ENCODE assay signal across 9 cellular contexts in genomic region chr6:97394160-97394748, GRCh38.
DNase-seq lines count a peak whose midpoint lies in the region; ATAC-seq and TF ChIP-seq lines count a peak whose summit lies in the region.
"Had no signal": no experiment of that assay in that cellular context is flagged by ENCODE, and none has a peak within 500 bp of the region (broad histone marks: within the 10 kb centered on the region; RNA-seq: fewer than 3 reads in every experiment).

No MANE protein-coding gene starts in this region.

- H3K4ac ChIP-seq in mesendoderm (ENCODE audit: low read depth, low read length): no peak overlapping the region

- no peak overlapping the region for H2BK5ac ChIP-seq in mesendoderm (ENCODE audit: low read length)

- POLR2A ChIA-PET in CD4-positive, alpha-beta T cell (lab: Charles Lee): no interaction called here

- TF ChIP-seq CTCF in CD4-positive, alpha-beta T cell (IDR thresholded peaks at IDR 0.05): peak; percentile 96
- TF ChIP-seq CTCF in WERI-Rb-1 (IDR thresholded peaks at IDR 0.05; ENCODE audit: low read depth, low read length) (peak; percentile 70), thyroid gland (IDR thresholded peaks at IDR 0.05) (peak; percentile 52 to 88 (median 82))

- H2BK15ac ChIP-seq in mesendoderm (replicated peaks; ENCODE audit: low read depth): no peak overlapping the region

- DNase-seq in CD4-positive, alpha-beta T cell: peak in 8 of 10 experiments; percentile 3 to 43 (median 9)
- peak; percentile 3 for DNase-seq in NCI-H2107 (lab: John Stamatoyannopoulos, UW)
- peak; percentile 59 for DNase-seq in WERI-Rb-1
- peak; percentile 12 for DNase-seq in effector CD8-positive, alpha-beta T cell (lab: John Stamatoyannopoulos, UW)
- DNase-seq in mesendoderm: peak; percentile 68
- peak; percentile 17 to 24 for DNase-seq in thyroid gland
- DNase-seq: activated naive CD8-positive, alpha-beta T cell treated with anti-CD3 and anti-CD28 coated beads, Interleukin-2, amount 10 ng/mL, durations not matched to agents 7 days and 5 days had no signal

- intact Hi-C loops in CD4-positive, alpha-beta T cell (cut with DNase I, micrococcal nuclease): loop anchor here (1.0 to 5.0 kb wide), 5 partner anchors 207 to 767 kb away; no protein-coding TSS in a partner anchor
- intact Hi-C loops in thyroid gland (cut with DNase I): loop anchor here (5.0 kb wide), 1 partner anchor 207 kb away; no protein-coding TSS in a partner anchor

- H3K4me1 Mint-ChIP-seq in CD4-positive, alpha-beta T cell (ENCODE audit: low read depth): no peaks in the 10 kb centered on the region
- H3K4me1 Mint-ChIP-seq: activated naive CD8-positive, alpha-beta T cell treated with anti-CD3 and anti-CD28 coated beads, Interleukin-2, amount 10 ng/mL, durations not matched to agents 7 days and 5 days had no signal

- H3K27me3 Mint-ChIP-seq in CD4-positive, alpha-beta T cell: peaks cover 21% of the 10 kb centered on the region

- WGBS in mesendoderm (ENCODE audit: extremely low coverage, insufficient coverage, low lambda C conversion rate): no CpG with 5 or more reads among the region's 1 CpG
- 0% methylated on average over 1 of the region's 1 CpG for WGBS in thyroid gland, 2 donors

- CTCF ChIA-PET in CD4-positive, alpha-beta T cell (lab: Charles Lee): interaction anchor here (1.4 kb wide), 1 partner anchor 11 kb away, joined by 3 read pairs; no protein-coding TSS in a partner anchor

- H3K9me3 Mint-ChIP-seq in CD4-positive, alpha-beta T cell: no peaks in the 10 kb centered on the region
- H3K9me3 Mint-ChIP-seq: activated naive CD8-positive, alpha-beta T cell treated with anti-CD3 and anti-CD28 coated beads, Interleukin-2, amount 10 ng/mL, durations not matched to agents 7 days and 5 days had no signal

- no peak overlapping the region for H3K4me2 ChIP-seq in mesendoderm (ENCODE audit: low read length)

- no peaks in the 10 kb centered on the region for H3K79me1 ChIP-seq in mesendoderm (ENCODE audit: low read length)

- no peak overlapping the region for H3K56ac ChIP-seq in mesendoderm (ENCODE audit: low read length)

- H3K23ac ChIP-seq in mesendoderm (ENCODE audit: low read length): no peak overlapping the region

- no peak overlapping the region for H3K18ac ChIP-seq in mesendoderm (ENCODE audit: low read length)

- H2BK120ac ChIP-seq in mesendoderm (ENCODE audit: low read depth, low read length): no peak overlapping the region

- H4K8ac ChIP-seq in mesendoderm (ENCODE audit: low read depth, low read length): no peak overlapping the region

- H2AK5ac ChIP-seq in mesendoderm (ENCODE audit: low read length): no peak overlapping the region

- TF ChIP-seq POLR2A in thyroid gland (IDR thresholded peaks at IDR 0.05): no peak

- H3K79me2 ChIP-seq in mesendoderm (ENCODE audit: control insufficient read depth, insufficient read depth, low read length): no peaks in the 10 kb centered on the region

- no peak overlapping the region for H3K4me3 Mint-ChIP-seq in CD4-positive, alpha-beta T cell
- H3K4me3 Mint-ChIP-seq: activated naive CD8-positive, alpha-beta T cell treated with anti-CD3 and anti-CD28 coated beads, Interleukin-2, amount 10 ng/mL, durations not matched to agents 7 days and 5 days had no signal

- H3K4me3 ChIP-seq in WERI-Rb-1 (ENCODE audit: low read depth, low read length): no peak overlapping the region
- H3K4me3 ChIP-seq in mesendoderm (ENCODE audit: low read length): no peak overlapping the region
- no peak overlapping the region for H3K4me3 ChIP-seq in thyroid gland (replicated peaks in 1 of 3)

- no peak overlapping the region for H3K27ac Mint-ChIP-seq in CD4-positive, alpha-beta T cell
- H3K27ac Mint-ChIP-seq: activated naive CD8-positive, alpha-beta T cell treated with anti-CD3 and anti-CD28 coated beads, Interleukin-2, amount 10 ng/mL, durations not matched to agents 7 days and 5 days had no signal

- H4K5ac ChIP-seq in mesendoderm (ENCODE audit: low read length): no peak overlapping the region

- peaks cover 4% of the 10 kb centered on the region for H3K27me3 ChIP-seq in CD4-positive, alpha-beta T cell (ENCODE audit: control insufficient read depth, insufficient read depth, low read length)
- no peaks in the 10 kb centered on the region for H3K27me3 ChIP-seq in WERI-Rb-1 (ENCODE audit: insufficient read depth, low read depth, severe bottlenecking)
- no peaks in the 10 kb centered on the region for H3K27me3 ChIP-seq in mesendoderm (ENCODE audit: insufficient read depth, low read length, poor library complexity)
- no peaks in the 10 kb centered on the region for H3K27me3 ChIP-seq in thyroid gland

- no peaks in the 10 kb centered on the region for H3K9me3 ChIP-seq in CD4-positive, alpha-beta T cell (ENCODE audit: control insufficient read depth, low read length)
- H3K9me3 ChIP-seq in WERI-Rb-1 (ENCODE audit: severe bottlenecking): no peaks in the 10 kb centered on the region
- H3K9me3 ChIP-seq in thyroid gland: no peaks in the 10 kb centered on the region

- H3K36me3 ChIP-seq in WERI-Rb-1: no peaks in the 10 kb centered on the region
- no peaks in the 10 kb centered on the region for H3K36me3 ChIP-seq in mesendoderm (ENCODE audit: control insufficient read depth, insufficient read depth, low read length)
- no peaks in the 10 kb centered on the region for H3K36me3 ChIP-seq in thyroid gland

- H3K27ac ChIP-seq in CD4-positive, alpha-beta T cell (ENCODE audit: low read depth, low read length): no peak overlapping the region
- H3K27ac ChIP-seq in WERI-Rb-1: no peak overlapping the region
- no peak overlapping the region for H3K27ac ChIP-seq in mesendoderm (ENCODE audit: low read depth, low read length)
- no peak overlapping the region for H3K27ac ChIP-seq in thyroid gland

- no peak overlapping the region for H3K9ac ChIP-seq in mesendoderm (ENCODE audit: low read length)

- no peaks in the 10 kb centered on the region for H3K36me3 Mint-ChIP-seq in CD4-positive, alpha-beta T cell (ENCODE audit: low read depth)
- H3K36me3 Mint-ChIP-seq: activated naive CD8-positive, alpha-beta T cell treated with anti-CD3 and anti-CD28 coated beads, Interleukin-2, amount 10 ng/mL, durations not matched to agents 7 days and 5 days had no signal

- peak; percentile 76 for ATAC-seq in CD4-positive, alpha-beta T cell (ENCODE audit: poor library complexity)
- peak; percentile 95 for ATAC-seq in GM18861 (IDR thresholded peaks at IDR 0.05; ENCODE audit: unreplicated experiment)
- peak; percentile 89 for ATAC-seq in HG03045 (IDR thresholded peaks at IDR 0.05; ENCODE audit: unreplicated experiment)

- no peaks in the 10 kb centered on the region for H3K4me1 ChIP-seq in mesendoderm (ENCODE audit: control insufficient read depth, low read depth, low read length)
- no peaks in the 10 kb centered on the region for H3K4me1 ChIP-seq in thyroid gland

Comparison
In these comparisons a context has a peak if more than half of its experiments do, and no peak if none do; other contexts are left out.
1. DNase-seq: peak in every context shown above with its lines; median percentile 68 in mesendoderm; 59 in WERI-Rb-1; 20 in thyroid gland; 12 in effector CD8-positive, alpha-beta T cell; 9 in CD4-positive, alpha-beta T cell; 3 in NCI-H2107.